Comparison of ENCODE assay signal across 12 cellular contexts in genomic region chr12:54222609-54223008, GRCh38. TPM values are rescaled to one million over a fixed set of nuclear protein-coding genes. Genes with fewer than 3 reads are reported as not detected.
DNase-seq lines count a peak whose midpoint lies in the region; ATAC-seq and TF ChIP-seq lines count a peak whose summit lies in the region.
"Had no signal": no experiment of that assay in that cellular context is flagged by ENCODE, and none has a peak within 500 bp of the region (broad histone marks: within the 10 kb centered on the region; RNA-seq: fewer than 3 reads in every experiment).

No MANE protein-coding gene starts in this region.

- H3K36me3 Mint-ChIP-seq in endodermal cell (ENCODE audit: low read depth): no peaks in the 10 kb centered on the region
- H3K36me3 Mint-ChIP-seq: activated naive CD4-positive, alpha-beta T cell treated with anti-CD3 and anti-CD28 coated beads, Interleukin-2, amount 50 U/mL, for 72 hours; memory B cell had no signal

- H3K9ac ChIP-seq in adipocyte (ENCODE audit: low read length) (peak overlapping the region; percentile 43), endodermal cell (ENCODE audit: extremely low read depth, low read length, poor library complexity, severe bottlenecking) (no peak overlapping the region), mesendoderm (ENCODE audit: low read length) (no peak overlapping the region)
- H3K9ac ChIP-seq: parathyroid adenoma had no signal

- no peak overlapping the region for H3K23ac ChIP-seq in mesendoderm (ENCODE audit: low read length)

- DNase-seq in ACHN (peak; percentile 78), HFF-Myc (ENCODE audit: extremely low read depth, low read depth) (peak; percentile 75), adipocyte (ENCODE audit: low read depth) (peak; percentile 89), fibroblast of villous mesenchyme (ENCODE audit: low read depth) (peak; percentile 91), endodermal cell (no peak), mesendoderm (no peak)
- DNase-seq: OCI-M1 had no signal

- H3K79me1 ChIP-seq in mesendoderm (ENCODE audit: low read length): no peaks in the 10 kb centered on the region

- H2BK120ac ChIP-seq in mesendoderm (ENCODE audit: low read depth, low read length): no peak overlapping the region

- H3K27ac ChIP-seq in endodermal cell (ENCODE audit: low read depth, low read length) (no peak overlapping the region), mesendoderm (ENCODE audit: low read depth, low read length) (no peak overlapping the region)
- H3K27ac ChIP-seq: parathyroid adenoma had no signal

- no peaks in the 10 kb centered on the region for H3K79me2 ChIP-seq in mesendoderm (ENCODE audit: control insufficient read depth, insufficient read depth, low read length)
- H3K79me2 ChIP-seq: parathyroid adenoma had no signal

- no peak overlapping the region for H4K8ac ChIP-seq in mesendoderm (ENCODE audit: low read depth, low read length)

- H4K5ac ChIP-seq in mesendoderm (ENCODE audit: low read length): no peak overlapping the region

- H3K27me3 Mint-ChIP-seq in endodermal cell (ENCODE audit: insufficient read depth): peaks cover 18% of the 10 kb centered on the region
- H3K27me3 Mint-ChIP-seq: memory B cell had no signal

- H3K27me3 ChIP-seq in adipocyte (replicated peaks; ENCODE audit: control insufficient read depth, insufficient read depth, low read length): no peaks in the 10 kb centered on the region
- peaks cover 17% of the 10 kb centered on the region for H3K27me3 ChIP-seq in endodermal cell (ENCODE audit: control insufficient read depth, insufficient read depth, low read length, poor library complexity, severe bottlenecking)
- H3K27me3 ChIP-seq in mesendoderm (ENCODE audit: insufficient read depth, low read length, poor library complexity): peaks cover 3% of the 10 kb centered on the region

- H2BK5ac ChIP-seq in mesendoderm (ENCODE audit: low read length): no peak overlapping the region

- H3K36me3 ChIP-seq in adipocyte (ENCODE audit: control insufficient read depth, insufficient read depth, low read length, severe bottlenecking) (no peaks in the 10 kb centered on the region), endodermal cell (ENCODE audit: control insufficient read depth, insufficient read depth, low read length) (no peaks in the 10 kb centered on the region), mesendoderm (ENCODE audit: control insufficient read depth, insufficient read depth, low read length) (no peaks in the 10 kb centered on the region)

- no peaks in the 10 kb centered on the region for H3K9me3 ChIP-seq in adipocyte (ENCODE audit: control insufficient read depth, low read length)
- H3K9me3 ChIP-seq in endodermal cell (ENCODE audit: control insufficient read depth, low read length): no peaks in the 10 kb centered on the region

- H3K4ac ChIP-seq in mesendoderm (ENCODE audit: low read depth, low read length): no peak overlapping the region

- no peaks in the 10 kb centered on the region for H3K9me3 Mint-ChIP-seq in endodermal cell
- H3K9me3 Mint-ChIP-seq: activated naive CD4-positive, alpha-beta T cell treated with anti-CD3 and anti-CD28 coated beads, Interleukin-2, amount 50 U/mL, for 72 hours; memory B cell had no signal

- ATAC-seq in HG02588 (IDR thresholded peaks at IDR 0.05; ENCODE audit: unreplicated experiment) (no peak), HG03439 (IDR thresholded peaks at IDR 0.05; ENCODE audit: unreplicated experiment) (no peak)

- H3K4me2 ChIP-seq in mesendoderm (ENCODE audit: low read length): no peak overlapping the region

- no peak for TF ChIP-seq CTCF in HFF-Myc (IDR thresholded peaks at IDR 0.05; ENCODE audit: low read depth, low read length, missing control alignments)
- TF ChIP-seq CTCF in fibroblast of villous mesenchyme (IDR thresholded peaks at IDR 0.05; ENCODE audit: insufficient read depth, low read depth, low read length): no peak
- no peak for TF ChIP-seq CTCF in endodermal cell (conservative IDR thresholded peaks at IDR 0.05)

- H3K4me1 ChIP-seq in adipocyte (ENCODE audit: control insufficient read depth, insufficient read depth, low read length) (peaks cover 17% of the 10 kb centered on the region), endodermal cell (ENCODE audit: control insufficient read depth, insufficient read depth, low read length) (no peaks in the 10 kb centered on the region), mesendoderm (ENCODE audit: control insufficient read depth, low read depth, low read length) (peaks cover 5% of the 10 kb centered on the region)

- WGBS in endodermal cell (ENCODE audit: insufficient coverage in 1 of 2, insufficient read length in 1 of 2), 2 experiments: 83 to 85% methylated on average over 1 of the region's 1 CpG
- WGBS in mesendoderm (ENCODE audit: extremely low coverage, insufficient coverage, low lambda C conversion rate): no CpG with 5 or more reads among the region's 1 CpG

- H3K56ac ChIP-seq in mesendoderm (ENCODE audit: low read length): no peak overlapping the region

- no peak overlapping the region for H3K18ac ChIP-seq in mesendoderm (ENCODE audit: low read length)

- H2AK5ac ChIP-seq in mesendoderm (ENCODE audit: low read length): no peak overlapping the region

- H3K27ac Mint-ChIP-seq in endodermal cell: no peak overlapping the region
- H3K27ac Mint-ChIP-seq: activated naive CD4-positive, alpha-beta T cell treated with anti-CD3 and anti-CD28 coated beads, Interleukin-2, amount 50 U/mL, for 72 hours; memory B cell had no signal

- H3K4me1 Mint-ChIP-seq in endodermal cell: peaks cover 6% of the 10 kb centered on the region

- H3K4me3 Mint-ChIP-seq in endodermal cell: no peak overlapping the region
- H3K4me3 Mint-ChIP-seq: memory B cell had no signal

- in situ Hi-C loops in ACHN (cut with HindIII; ENCODE audit: low pct_ligation_motif_present, low pct_unique_long_range_greater_than_20kb, low sequenced_read_pairs): no loop called here

- H2BK15ac ChIP-seq in mesendoderm (replicated peaks; ENCODE audit: low read depth): no peak overlapping the region

- H3K4me3 ChIP-seq in HFF-Myc (replicated peaks; ENCODE audit: low read depth, low read length) (no peak overlapping the region), adipocyte (ENCODE audit: low read length) (no peak overlapping the region), fibroblast of villous mesenchyme (ENCODE audit: low read depth, low read length) (no peak overlapping the region), endodermal cell (ENCODE audit: low read length) (no peak overlapping the region), mesendoderm (ENCODE audit: low read length) (no peak overlapping the region)

RNA-seq across cellular contexts. Expression of gene SMUG1, which starts 33.8 kb away (rescaled TPM):
- total RNA-seq in fibroblast of villous mesenchyme (25.4 and 29.4 TPM in 2 replicates), endodermal cell (10 to 100 TPM; 32.4 to 37.2 TPM)
- 28.1 TPM for polyA plus RNA-seq in endodermal cell (2013, experiment 1 of 2)
- 21.6 TPM for polyA plus RNA-seq in endodermal cell (2013, experiment 2 of 2)
- polyA plus RNA-seq in mesendoderm (2013, experiment 1 of 2): 13.5 TPM
- 13.2 TPM for polyA plus RNA-seq in mesendoderm (2013, experiment 2 of 2)

RNA-seq across cellular contexts. Expression of gene CBX5, which starts 57.3 kb away (rescaled TPM):
- 50.9 and 68.7 TPM in 2 replicates for total RNA-seq in fibroblast of villous mesenchyme
- total RNA-seq in endodermal cell: 100 to 1,000 TPM; 230 to 341 TPM
- 106 TPM for polyA plus RNA-seq in endodermal cell (2013, experiment 1 of 2)
- polyA plus RNA-seq in endodermal cell (2013, experiment 2 of 2): 117 TPM
- polyA plus RNA-seq in mesendoderm (2013, experiment 1 of 2): 88.5 TPM
- 87.9 TPM for polyA plus RNA-seq in mesendoderm (2013, experiment 2 of 2)

RNA-seq across cellular contexts. Expression of gene HNRNPA1, which starts 57.9 kb away (rescaled TPM):
- total RNA-seq in fibroblast of villous mesenchyme: 242 and 251 TPM in 2 replicates
- total RNA-seq in endodermal cell: 1,000 to 10,000 TPM; 2,414 to 2,488 TPM
- 3,140 TPM for polyA plus RNA-seq in endodermal cell (2013, experiment 1 of 2)
- 2,763 TPM for polyA plus RNA-seq in endodermal cell (2013, experiment 2 of 2)
- 2,676 TPM for polyA plus RNA-seq in mesendoderm (2013, experiment 1 of 2)
- polyA plus RNA-seq in mesendoderm (2013, experiment 2 of 2): 2,661 TPM

Comparison
In these comparisons a context has a peak if more than half of its experiments do, and no peak if none do; other contexts are left out.
1. DNase-seq: peak in ACHN (single experiment), HFF-Myc (single experiment), adipocyte (single experiment) and fibroblast of villous mesenchyme (single experiment); none in endodermal cell (single experiment) and mesendoderm (single experiment).